In the genomic region with DNA sequence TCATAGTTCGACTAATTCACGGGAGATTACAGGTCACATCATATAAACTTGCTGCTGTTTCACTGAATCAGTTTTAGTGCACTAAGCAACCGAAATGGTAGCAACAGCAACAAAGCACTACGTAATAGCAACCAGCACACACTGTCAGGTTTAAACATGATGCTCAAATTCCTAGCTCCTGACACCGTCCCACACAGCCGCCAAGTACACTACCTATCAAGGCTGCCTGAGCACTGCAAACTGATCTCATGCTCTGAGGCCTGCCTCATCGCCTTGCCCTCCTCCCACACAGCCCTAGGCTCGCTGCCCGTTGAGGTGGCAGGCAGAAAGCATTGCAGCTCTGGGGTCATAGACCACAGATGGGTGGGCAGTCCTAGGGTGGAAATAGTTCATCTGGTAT, we compare ENCODE assay signal across 14 cellular contexts. TPM values are rescaled to one million over a fixed set of nuclear protein-coding genes. Genes with fewer than 3 reads are reported as not detected.
DNase-seq lines count a peak whose midpoint lies in the region; TF ChIP-seq lines count a peak whose summit lies in the region.
"Had no signal": no experiment of that assay in that cellular context is flagged by ENCODE, and none has a peak within 500 bp of the region (broad histone marks: within the 10 kb centered on the region; RNA-seq: fewer than 3 reads in every experiment).

No MANE protein-coding gene starts in this region.

- TF ChIP-seq CTCF in AG09319 (IDR thresholded peaks at IDR 0.05; ENCODE audit: low read depth, low read length) (no peak), RWPE1 (conservative IDR thresholded peaks at IDR 0.05; ENCODE audit: low read depth) (no peak), fibroblast of mammary gland (conservative IDR thresholded peaks at IDR 0.05; ENCODE audit: control insufficient read depth, insufficient read depth, low read depth, low read length) (no peak), osteoblast (IDR thresholded peaks at IDR 0.05; ENCODE audit: extremely low read depth, low read depth, low read length) (no peak)

- no peak overlapping the region for H2AFZ ChIP-seq in osteoblast (ENCODE audit: low read length)

- peaks cover 16% of the 10 kb centered on the region for H3K4me1 ChIP-seq in osteoblast (ENCODE audit: insufficient read depth, low read length)

- peak overlapping the region; percentile 92 for H3K27ac ChIP-seq in RWPE1
- peak overlapping the region; percentile 85 for H3K27ac ChIP-seq in osteoblast (ENCODE audit: low read depth, low read length)

- H3K36me3 ChIP-seq in osteoblast (ENCODE audit: insufficient read depth, low read length) (no peaks in the 10 kb centered on the region), H7 (replicated peaks; ENCODE audit: control insufficient read depth, insufficient read depth, low read length) (no peaks in the 10 kb centered on the region)

- POLR2A ChIA-PET in RWPE1 (lab: Yijun Ruan, JAX; ENCODE audit: low non-redundant PET): no interaction called here

- no peaks in the 10 kb centered on the region for H3K9me3 ChIP-seq in osteoblast (ENCODE audit: low read depth, low read length)

- no peaks in the 10 kb centered on the region for H4K20me1 ChIP-seq in osteoblast (ENCODE audit: insufficient read depth, low read length)

- peak overlapping the region; percentile 36 for H3K4me2 ChIP-seq in osteoblast (ENCODE audit: insufficient read depth, low read length)

- no peak overlapping the region for H3K4me3 ChIP-seq in fibroblast of mammary gland (ENCODE audit: control insufficient read depth, low read depth, low read length)
- no peak overlapping the region for H3K4me3 ChIP-seq in osteoblast (ENCODE audit: insufficient read depth, low read length)
- no peak overlapping the region for H3K4me3 ChIP-seq in H7 (ENCODE audit: insufficient read depth, low read depth, low read length)

- DNase-seq in AG09319 (ENCODE audit: extremely low read depth, low read depth) (peak; percentile 29), RWPE1 (ENCODE audit: low spot score) (peak; percentile 85), fibroblast of mammary gland (ENCODE audit: low read depth) (peak; percentile 86), osteoblast (ENCODE audit: insufficient read length, low spot score, missing footprints) (peak; percentile 80), H7 (no peak), hepatic stellate cell (ENCODE audit: low spot score) (no peak), NCI-H2029 treated with DMSO at 0.1 percent for 48 hours (lab: John Stamatoyannopoulos, UW) (no peak), SW 1271 (lab: John Stamatoyannopoulos, UW) (no peak)
- DNase-seq: activated CD4-positive, alpha-beta T cell treated with anti-CD3 and anti-CD28 coated beads for 1 hour; activated naive CD4-positive, alpha-beta T cell; effector CD8-positive, alpha-beta T cell; H9; MM.1S; NCI-H510A treated with DMSO at 0.1 percent for 48 hours had no signal

- no peaks in the 10 kb centered on the region for H3K79me2 ChIP-seq in osteoblast (ENCODE audit: insufficient read depth, low read length)

- H3K27me3 ChIP-seq in osteoblast (ENCODE audit: insufficient read depth, low read length): no peaks in the 10 kb centered on the region
- H3K27me3 ChIP-seq in H7 (ENCODE audit: control insufficient read depth, insufficient read depth, low read length): no peaks in the 10 kb centered on the region

- CTCF ChIA-PET in RWPE1 (lab: Yijun Ruan, JAX): interaction anchor here (0.6 kb wide), 1 partner anchor 350 kb away, joined by 3 read pairs; no protein-coding TSS in a partner anchor

RNA-seq across cellular contexts. Expression of a gene that starts 12.4 kb away (rescaled TPM):
- 3.3 and 3.5 TPM in 2 replicates for total RNA-seq in osteoblast
- 2.0 and 3.0 TPM in 2 replicates for total RNA-seq in H7 (2014; rRNA removed; shearing (Covaris generic))

Comparison
In these comparisons a context has a peak if more than half of its experiments do, and no peak if none do; other contexts are left out.
1. DNase-seq: peak in AG09319 (single experiment), RWPE1 (single experiment), fibroblast of mammary gland (single experiment) and osteoblast (single experiment); none in H7 (single experiment), hepatic stellate cell (single experiment), NCI-H2029 treated with DMSO at 0.1 percent for 48 hours (single experiment) and SW 1271 (0 of 2).